Comparison of ENCODE assay signal across 19 cellular contexts in genomic region chr9:34552606-34552981, GRCh38. TPM values are rescaled to one million over a fixed set of nuclear protein-coding genes. Genes with fewer than 3 reads are reported as not detected.
DNase-seq lines count a peak whose midpoint lies in the region; ATAC-seq, FAIRE-seq and TF ChIP-seq lines count a peak whose summit lies in the region.
"Had no signal": no experiment of that assay in that cellular context is flagged by ENCODE, and none has a peak within 500 bp of the region (broad histone marks: within the 10 kb centered on the region; RNA-seq: fewer than 3 reads in every experiment).

No MANE protein-coding gene starts in this region.

- no peaks in the 10 kb centered on the region for H3K36me3 ChIP-seq in left ventricle myocardium inferior
- H3K36me3 ChIP-seq in kidney (ENCODE audit: control insufficient read depth in 1 of 2, insufficient read depth in 2 of 2, low read length in 2 of 2): no peaks in the 10 kb centered on the region
- H3K36me3 ChIP-seq in parathyroid adenoma (ENCODE audit: control insufficient read depth, insufficient read depth, low read length): no peaks in the 10 kb centered on the region
- H3K36me3 ChIP-seq: Peyer's patch had no signal

- no peak for ATAC-seq in Right ventricle myocardium inferior
- ATAC-seq: HCT116 had no signal

- intact Hi-C loops in Right ventricle myocardium inferior (cut with DNase I): no loop called here
- intact Hi-C loops in left ventricle myocardium inferior (cut with micrococcal nuclease): no loop called here
- intact Hi-C loops in kidney (cut with DNase I): no loop called here
- intact Hi-C loops in activated CD4-positive, alpha-beta memory T cell treated with anti-CD3 and anti-CD28 coated beads for 36 hours (cut with micrococcal nuclease): no loop called here

- CTCF ChIA-PET in activated CD4-positive, alpha-beta memory T cell treated with anti-CD3 and anti-CD28 coated beads for 36 hours (lab: Charles Lee): no interaction called here

- POLR2A ChIA-PET in activated CD4-positive, alpha-beta memory T cell treated with anti-CD3 and anti-CD28 coated beads for 36 hours (lab: Charles Lee): no interaction called here

- H3K4me1 Mint-ChIP-seq in activated CD4-positive, alpha-beta memory T cell treated with anti-CD3 and anti-CD28 coated beads for 36 hours (ENCODE audit: low read depth): no peaks in the 10 kb centered on the region

- peak overlapping the region; percentile 56 for H2AFZ ChIP-seq in parathyroid adenoma

- no peak overlapping the region for H3K27ac ChIP-seq in left ventricle myocardium inferior (replicated peaks)
- no peak overlapping the region for H3K27ac ChIP-seq in kidney (ENCODE audit: low read depth in 2 of 2, low read length in 2 of 2)
- peak overlapping the region; percentile 36 for H3K27ac ChIP-seq in parathyroid adenoma
- H3K27ac ChIP-seq: C4-2B, Peyer's patch had no signal

- no peaks in the 10 kb centered on the region for H3K9me3 Mint-ChIP-seq in activated CD4-positive, alpha-beta memory T cell treated with anti-CD3 and anti-CD28 coated beads for 36 hours

- H3K4me3 ChIP-seq in left ventricle myocardium inferior (no peak overlapping the region), kidney (ENCODE audit: low read length in 2 of 2) (no peak overlapping the region), parathyroid adenoma (ENCODE audit: low read depth, low read length) (no peak overlapping the region)
- H3K4me3 ChIP-seq: Peyer's patch had no signal

- H3K36me3 Mint-ChIP-seq in activated CD4-positive, alpha-beta memory T cell treated with anti-CD3 and anti-CD28 coated beads for 36 hours: no peaks in the 10 kb centered on the region

- no peak overlapping the region for H3K4me3 Mint-ChIP-seq in activated CD4-positive, alpha-beta memory T cell treated with anti-CD3 and anti-CD28 coated beads for 36 hours

- TF ChIP-seq CTCF in left ventricle myocardium inferior (IDR thresholded peaks at IDR 0.05; ENCODE audit: borderline replicate concordance) (no peak), kidney (IDR thresholded peaks at IDR 0.05; ENCODE audit: borderline replicate concordance, extremely low read depth, insufficient read depth) (no peak), parathyroid adenoma (IDR thresholded peaks at IDR 0.05) (no peak)

- H3K79me2 ChIP-seq in parathyroid adenoma: no peaks in the 10 kb centered on the region

- no peak overlapping the region for H3K27ac Mint-ChIP-seq in activated CD4-positive, alpha-beta memory T cell treated with anti-CD3 and anti-CD28 coated beads for 36 hours

- H3K9me3 ChIP-seq in left ventricle myocardium inferior (replicated peaks): no peaks in the 10 kb centered on the region
- H3K9me3 ChIP-seq in kidney (ENCODE audit: control insufficient read depth in 1 of 2, low read length in 2 of 2): no peaks in the 10 kb centered on the region
- no peaks in the 10 kb centered on the region for H3K9me3 ChIP-seq in parathyroid adenoma (ENCODE audit: control insufficient read depth, low read length)
- H3K9me3 ChIP-seq: Caco-2, Peyer's patch had no signal

- no peak for FAIRE-seq in kidney (lab: Jason Lieb, UNC)

- H3K4me1 ChIP-seq in left ventricle myocardium inferior (no peaks in the 10 kb centered on the region), kidney (ENCODE audit: control insufficient read depth in 1 of 2, insufficient read depth in 1 of 2, low read depth in 1 of 2, low read length in 2 of 2) (peaks cover 7 to 10% of the 10 kb centered on the region in 2 donors), parathyroid adenoma (peaks cover 5% of the 10 kb centered on the region)
- H3K4me1 ChIP-seq: Caco-2, Peyer's patch had no signal

- no peak overlapping the region for H3K4me2 ChIP-seq in parathyroid adenoma (ENCODE audit: low read length)

- H3K27me3 Mint-ChIP-seq in activated CD4-positive, alpha-beta memory T cell treated with anti-CD3 and anti-CD28 coated beads for 36 hours: peaks cover 10% of the 10 kb centered on the region

- H3K27me3 ChIP-seq in left ventricle myocardium inferior (ENCODE audit: low read depth) (peaks cover 4% of the 10 kb centered on the region), parathyroid adenoma (ENCODE audit: control insufficient read depth, insufficient read depth, low read length) (no peaks in the 10 kb centered on the region)
- H3K27me3 ChIP-seq: Peyer's patch had no signal

- H3K9ac ChIP-seq in kidney (ENCODE audit: low read length in 2 of 2) (no peak overlapping the region), parathyroid adenoma (no peak overlapping the region)

- DNase-seq in Right ventricle myocardium inferior (ENCODE audit: missing footprints): peak; percentile 57
- no peak for DNase-seq in left ventricle myocardium inferior
- DNase-seq in kidney: peak; percentile 69
- DNase-seq in activated CD4-positive, alpha-beta memory T cell treated with anti-CD3 and anti-CD28 coated beads for 36 hours: no peak
- DNase-seq in epidermal melanocyte (ENCODE audit: insufficient read length, low spot score): no peak
- DNase-seq in NCI-H1048 (lab: John Stamatoyannopoulos, UW): no peak
- DNase-seq in NCI-H510A (lab: John Stamatoyannopoulos, UW): no peak
- DNase-seq: NCI-H1417 treated with DMSO at 0.1 percent for 48 hours, NCI-H2029, NCI-H2171 treated with DMSO at 0.1 percent for 48 hours, NCI-H510A treated with DMSO at 0.1 percent for 48 hours, SIG-M5 had no signal

RNA-seq across cellular contexts. Expression of gene ENHO, which starts 29.8 kb away (rescaled TPM):
- total RNA-seq in Right ventricle myocardium inferior: 0.51 TPM
- not detected for total RNA-seq in left ventricle myocardium inferior
- total RNA-seq in kidney: 0.22 TPM
- polyA plus RNA-seq in kidney (ENCODE audit: insufficient read depth, low read depth, low replicate concordance): 2.7 TPM
- under 1 TPM; 0.26 to 0.36 TPM for total RNA-seq in activated CD4-positive, alpha-beta memory T cell treated with anti-CD3 and anti-CD28 coated beads for 36 hours

RNA-seq across cellular contexts. Expression of gene CNTFR, which starts 36.9 kb away (rescaled TPM):
- 8.7 TPM for total RNA-seq in Right ventricle myocardium inferior
- total RNA-seq in left ventricle myocardium inferior: 4.6 TPM
- 3.7 TPM for total RNA-seq in kidney
- polyA plus RNA-seq in kidney (ENCODE audit: insufficient read depth, low read depth, low replicate concordance): 1.7 TPM
- total RNA-seq in activated CD4-positive, alpha-beta memory T cell treated with anti-CD3 and anti-CD28 coated beads for 36 hours: not detected
- total RNA-seq: A172, LHCN-M2 had no signal

RNA-seq across cellular contexts. Expression of gene RPP25L, which starts 59.3 kb away (rescaled TPM):
- total RNA-seq in Right ventricle myocardium inferior (38.3 TPM), left ventricle myocardium inferior (42.8 TPM), kidney (21.9 TPM)
- polyA plus RNA-seq in kidney (ENCODE audit: insufficient read depth, low read depth, low replicate concordance): 73.8 TPM
- total RNA-seq in activated CD4-positive, alpha-beta memory T cell treated with anti-CD3 and anti-CD28 coated beads for 36 hours: 10 to 100 TPM; 29.3 to 31.1 TPM

Comparison
In these comparisons a context has a peak if more than half of its experiments do, and no peak if none do; other contexts are left out.
1. DNase-seq: peak in Right ventricle myocardium inferior (single experiment) and kidney (single experiment); none in left ventricle myocardium inferior (single experiment), activated CD4-positive, alpha-beta memory T cell treated with anti-CD3 and anti-CD28 coated beads for 36 hours (single experiment), epidermal melanocyte (single experiment), NCI-H1048 (single experiment) and NCI-H510A (single experiment).